In genomic region chr4:126779446-126780166, GRCh38 we compare ENCODE assay signal across 17 cellular contexts.
A peak's percentile ranks its signal among the peaks of the same experiment; 100 is the strongest.
DNase-seq lines count a peak whose midpoint lies in the region; ATAC-seq and TF ChIP-seq lines count a peak whose summit lies in the region.
"Had no signal": no experiment of that assay in that cellular context is flagged by ENCODE, and none has a peak within 500 bp of the region (broad histone marks: within the 10 kb centered on the region; RNA-seq: fewer than 3 reads in every experiment).

No MANE protein-coding gene starts in this region.

- H3K9me3 ChIP-seq in right cardiac atrium (ENCODE audit: control insufficient read depth, low read length) = no peaks in the 10 kb centered on the region
- H3K9me3 ChIP-seq in adipocyte (ENCODE audit: control insufficient read depth, low read length) = no peaks in the 10 kb centered on the region
- H3K9me3 ChIP-seq in neuronal stem cell (replicated peaks in 1 of 2; ENCODE audit: control insufficient read depth in 2 of 2, insufficient read depth in 1 of 2, low read depth in 1 of 2, low read length in 2 of 2) = no peaks in the 10 kb centered on the region
- no peaks in the 10 kb centered on the region for H3K9me3 ChIP-seq in upper lobe of right lung
- H3K9me3 ChIP-seq: pancreas had no signal

- 88% methylated on average over 22 of the region's 22 CpGs for WGBS in right cardiac atrium
- WGBS in neuronal stem cell (ENCODE audit: extremely low coverage in 2 of 2, insufficient read length in 2 of 2, insufficient replicate concordance in 1 of 2), 2 donors = no CpG with 5 or more reads among the region's 22 CpGs

- H2BK15ac ChIP-seq in neuronal stem cell (ENCODE audit: low read length) = no peak overlapping the region

- H3K27me3 ChIP-seq in right cardiac atrium (ENCODE audit: control insufficient read depth, insufficient read depth) = no peaks in the 10 kb centered on the region
- H3K27me3 ChIP-seq in adipocyte (replicated peaks; ENCODE audit: control insufficient read depth, insufficient read depth, low read length) = no peaks in the 10 kb centered on the region
- H3K27me3 ChIP-seq in neuronal stem cell (ENCODE audit: control insufficient read depth in 3 of 3, insufficient read depth in 3 of 3, low read depth in 1 of 3, low read length in 3 of 3) = no peaks in the 10 kb centered on the region
- no peaks in the 10 kb centered on the region for H3K27me3 ChIP-seq in upper lobe of right lung
- H3K27me3 ChIP-seq: pancreas had no signal

- peak overlapping the region; percentile 52 for H3K18ac ChIP-seq in neuronal stem cell (ENCODE audit: low read length)

- H3K9ac ChIP-seq in adipocyte (ENCODE audit: low read length) (peak overlapping the region; percentile 83), neuronal stem cell (ENCODE audit: low read depth, low read length, poor library complexity) (no peak overlapping the region)

- H3K79me1 ChIP-seq in neuronal stem cell (ENCODE audit: low read depth, low read length) = no peaks in the 10 kb centered on the region

- no peak overlapping the region for H3K23ac ChIP-seq in neuronal stem cell (ENCODE audit: low read depth, low read length, poor library complexity)

- TF ChIP-seq CTCF in upper lobe of right lung (IDR thresholded peaks at IDR 0.05) = no peak

- H3K27ac ChIP-seq in right cardiac atrium (ENCODE audit: low read length) = no peak overlapping the region
- H3K27ac ChIP-seq in neuronal stem cell (replicated peaks; ENCODE audit: low read length) = no peak overlapping the region
- no peak overlapping the region for H3K27ac ChIP-seq in upper lobe of right lung
- H3K27ac ChIP-seq: pancreas had no signal

- H4K91ac ChIP-seq in neuronal stem cell (ENCODE audit: low read depth, low read length, poor library complexity) = no peak overlapping the region

- no peak overlapping the region for H2BK12ac ChIP-seq in neuronal stem cell (ENCODE audit: low read length)

- no peaks in the 10 kb centered on the region for H3K4me1 ChIP-seq in right cardiac atrium (ENCODE audit: control insufficient read depth, insufficient read depth, low read length)
- peaks cover 18% of the 10 kb centered on the region for H3K4me1 ChIP-seq in adipocyte (ENCODE audit: control insufficient read depth, insufficient read depth, low read length)
- H3K4me1 ChIP-seq in neuronal stem cell (ENCODE audit: control insufficient read depth in 2 of 2, insufficient read depth in 1 of 2, low read depth in 1 of 2, low read length in 2 of 2) = no peaks in the 10 kb centered on the region
- no peaks in the 10 kb centered on the region for H3K4me1 ChIP-seq in upper lobe of right lung
- H3K4me1 ChIP-seq: pancreas had no signal

- DNase-seq in right cardiac atrium = peak in 2 of 3 donors; percentile 27 to 61
- no peak for DNase-seq in left ventricle myocardium superior
- DNase-seq in adipocyte (ENCODE audit: low read depth) = no peak
- no peak for DNase-seq in neuronal stem cell (ENCODE audit: low spot score)
- no peak for DNase-seq in NCI-H1092 (lab: John Stamatoyannopoulos, UW)
- DNase-seq in upper lobe of right lung = no peak
- DNase-seq in NCI-H2171 treated with DMSO at 0.1 percent for 48 hours (lab: John Stamatoyannopoulos, UW) = no peak
- DNase-seq: activated naive CD8-positive, alpha-beta T cell treated with anti-CD3 and anti-CD28 coated beads, Interleukin-2, amount 10 ng/mL, durations not matched to agents 7 days and 5 days; glutamatergic neuron; GOT3; NCI-H2029 treated with DMSO at 0.1 percent for 48 hours; NCI-H524; OCI-M1; stimulated activated CD8-positive, alpha-beta memory T cell treated with anti-CD3 and anti-CD28 coated beads, Interleukin-4, amount 100 ng/mL, for 48 hours had no signal

- H3K4me3 ChIP-seq in right cardiac atrium (ENCODE audit: low read length) (no peak overlapping the region), adipocyte (ENCODE audit: low read length) (peak overlapping the region; percentile 77), neuronal stem cell (ENCODE audit: low read length in 2 of 2) (no peak overlapping the region), upper lobe of right lung (no peak overlapping the region)
- H3K4me3 ChIP-seq: pancreas, smooth muscle cell had no signal

- intact Hi-C loops in right cardiac atrium (cut with DNase I) (no loop called here), left ventricle myocardium superior (cut with micrococcal nuclease) (no loop called here), upper lobe of right lung (cut with DNase I) (no loop called here)

- no peak overlapping the region for H3K14ac ChIP-seq in neuronal stem cell (ENCODE audit: low read length)

- H2AK5ac ChIP-seq in neuronal stem cell (ENCODE audit: low read depth, low read length) = no peak overlapping the region

- H3K4me2 ChIP-seq in neuronal stem cell (ENCODE audit: insufficient read depth, low read length, poor library complexity, severe bottlenecking) = no peak overlapping the region
- H3K4me2 ChIP-seq: smooth muscle cell had no signal

- H2BK5ac ChIP-seq in neuronal stem cell (ENCODE audit: low read length) = no peak overlapping the region

- no peak overlapping the region for H3K4ac ChIP-seq in neuronal stem cell (ENCODE audit: low read length)

- peak overlapping the region; percentile 17 for H4K8ac ChIP-seq in neuronal stem cell (ENCODE audit: low read depth, low read length)

- no peaks in the 10 kb centered on the region for H3K36me3 ChIP-seq in adipocyte (ENCODE audit: control insufficient read depth, insufficient read depth, low read length, severe bottlenecking)
- no peaks in the 10 kb centered on the region for H3K36me3 ChIP-seq in neuronal stem cell (replicated peaks in 1 of 2; ENCODE audit: control insufficient read depth in 2 of 2, insufficient read depth in 2 of 2, low read length in 2 of 2)
- no peaks in the 10 kb centered on the region for H3K36me3 ChIP-seq in upper lobe of right lung
- H3K36me3 ChIP-seq: pancreas had no signal

- H2BK120ac ChIP-seq in neuronal stem cell (ENCODE audit: low read depth, low read length) = no peak overlapping the region

- H2AFZ ChIP-seq in neuronal stem cell (ENCODE audit: low read length) = peak overlapping the region; percentile 72

- ATAC-seq in right cardiac atrium = no peak
- no peak for ATAC-seq in left ventricle myocardium superior
- ATAC-seq in HG03442 (IDR thresholded peaks at IDR 0.05; ENCODE audit: unreplicated experiment) = no peak
- ATAC-seq in upper lobe of right lung = no peak
- ATAC-seq: pancreas had no signal

Comparison
In these comparisons a context has a peak if more than half of its experiments do, and no peak if none do; other contexts are left out.
1. DNase-seq: peak in right cardiac atrium (2 of 3); none in left ventricle myocardium superior (single experiment), adipocyte (single experiment), neuronal stem cell (single experiment), NCI-H1092 (single experiment), upper lobe of right lung (single experiment) and NCI-H2171 treated with DMSO at 0.1 percent for 48 hours (single experiment).